In genomic region chr1:52662645-52663313, GRCh38 we compare ENCODE assay signal across 9 cellular contexts. TPM values are rescaled to one million over a fixed set of nuclear protein-coding genes. Genes with fewer than 3 reads are reported as not detected.
DNase-seq lines count a peak whose midpoint lies in the region; ATAC-seq, FAIRE-seq and TF ChIP-seq lines count a peak whose summit lies in the region.
"Had no signal": no experiment of that assay in that cellular context is flagged by ENCODE, and none has a peak within 500 bp of the region (broad histone marks: within the 10 kb centered on the region; RNA-seq: fewer than 3 reads in every experiment).

No MANE protein-coding gene starts in this region.

- DNase-seq in GM23248 (peak; percentile 50), NCI-H2227 treated with DMSO at 0.1 percent for 48 hours (lab: John Stamatoyannopoulos, UW) (peak; percentile 89), epithelial cell of prostate (ENCODE audit: low read depth, low spot score) (peak; percentile 69), pancreas (no peak), Karpas-422 (no peak), NCI-H1105 (lab: John Stamatoyannopoulos, UW) (no peak), SKM-1 treated with dmso at 0.1 percent for 144 hours (lab: John Stamatoyannopoulos, UW; ENCODE audit: unreplicated experiment) (no peak)

- H3K27me3 ChIP-seq in GM23248 (replicated peaks; ENCODE audit: insufficient read depth) (no peaks in the 10 kb centered on the region), pancreas (no peaks in the 10 kb centered on the region), Karpas-422 (ENCODE audit: low read length) (no peaks in the 10 kb centered on the region)
- H3K27me3 ChIP-seq: neutrophil had no signal

- intact Hi-C loops in pancreas (cut with DNase I): no loop called here

- H3K79me2 ChIP-seq in GM23248 (ENCODE audit: insufficient read depth) (no peaks in the 10 kb centered on the region), Karpas-422 (ENCODE audit: low read length) (no peaks in the 10 kb centered on the region)

- H3K9me2 ChIP-seq in GM23248 (ENCODE audit: insufficient read depth): no peaks in the 10 kb centered on the region
- H3K9me2 ChIP-seq in Karpas-422 (replicated peaks; ENCODE audit: insufficient read depth, low read length): no peaks in the 10 kb centered on the region

- no peak for FAIRE-seq in pancreas (lab: Jason Lieb, UNC)

- 33 to 35% methylated on average over 13 of the region's 13 CpGs for WGBS in GM23248 (ENCODE audit: low coverage in 1 of 2, low lambda C conversion rate in 2 of 2, missing lambda C conversion rate in 2 of 2), 2 experiments
- WGBS in pancreas, 2 donors: 33 to 35% methylated on average over 13 of the region's 13 CpGs

- no peaks in the 10 kb centered on the region for H3K36me3 ChIP-seq in GM23248 (ENCODE audit: low read depth)
- no peaks in the 10 kb centered on the region for H3K36me3 ChIP-seq in pancreas
- no peaks in the 10 kb centered on the region for H3K36me3 ChIP-seq in Karpas-422 (ENCODE audit: insufficient read depth, low read length)
- H3K36me3 ChIP-seq: neutrophil had no signal

- H3K9ac ChIP-seq in GM23248 (no peak overlapping the region), Karpas-422 (ENCODE audit: low read length) (no peak overlapping the region)

- H3K4me2 ChIP-seq in GM23248 (ENCODE audit: unreplicated experiment) (no peak overlapping the region), Karpas-422 (ENCODE audit: low read depth, low read length, poor library complexity, severe bottlenecking) (no peak overlapping the region)

- H4K20me1 ChIP-seq in GM23248 (ENCODE audit: insufficient read depth): no peaks in the 10 kb centered on the region
- no peaks in the 10 kb centered on the region for H4K20me1 ChIP-seq in Karpas-422 (ENCODE audit: insufficient read depth, low read depth, low read length)

- H2AFZ ChIP-seq in GM23248: 0 out of 2 replicates have a peak overlapping the region, but pooled peaks have one; percentile 11
- H2AFZ ChIP-seq in Karpas-422 (ENCODE audit: low read length): no peak overlapping the region

- ATAC-seq in pancreas (peak in 3 of 4 donors; percentile 45 to 62 (median 55)), HG02970 (IDR thresholded peaks at IDR 0.05; ENCODE audit: low FRiP score, unreplicated experiment) (no peak)

- no peak overlapping the region for H3K27ac ChIP-seq in GM23248
- H3K27ac ChIP-seq in epithelial cell of prostate: peak overlapping the region; percentile 61
- no peak overlapping the region for H3K27ac ChIP-seq in pancreas
- no peak overlapping the region for H3K27ac ChIP-seq in Karpas-422 (ENCODE audit: low read length)
- H3K27ac ChIP-seq: neutrophil had no signal

- in situ Hi-C loops in GM23248 (cut with MboI): no loop called here

- H3K4me3 ChIP-seq in GM23248: no peak overlapping the region
- no peak overlapping the region for H3K4me3 ChIP-seq in pancreas
- H3K4me3 ChIP-seq in Karpas-422 (ENCODE audit: low read length): no peak overlapping the region

- TF ChIP-seq CTCF in pancreas (IDR thresholded peaks at IDR 0.05): no peak

- H3K4me1 ChIP-seq in GM23248 (ENCODE audit: insufficient read depth) (no peaks in the 10 kb centered on the region), pancreas (no peaks in the 10 kb centered on the region), Karpas-422 (ENCODE audit: low read length) (no peaks in the 10 kb centered on the region)

- H3K9me3 ChIP-seq in GM23248 (ENCODE audit: low read depth): no peaks in the 10 kb centered on the region
- H3K9me3 ChIP-seq in pancreas: no peaks in the 10 kb centered on the region
- H3K9me3 ChIP-seq in Karpas-422 (ENCODE audit: low read length): no peaks in the 10 kb centered on the region
- H3K9me3 ChIP-seq: neutrophil had no signal

- no peaks in the 10 kb centered on the region for H3F3A ChIP-seq in GM23248 (ENCODE audit: insufficient read depth)

RNA-seq across cellular contexts. Expression of gene SHISAL2A, which starts 29.8 kb away (rescaled TPM):
- not detected in 2 replicates for total RNA-seq in GM23248 (2014; rRNA removed; shearing (Covaris generic))
- polyA plus RNA-seq in GM23248 (2016; fragmentation: Nextera tagmentation; extraction: Ambion mirVana): not detected in 2 replicates
- total RNA-seq in pancreas: under 1 TPM in 4 of 6 donors, not detected in 2; 0.28 to 0.66 (median 0.51) TPM
- under 1 TPM in 1 of 2 donors, not detected in 1; 0.19 TPM for polyA plus RNA-seq in pancreas
- total RNA-seq in Karpas-422 (2014; rRNA removed; shearing (Covaris generic); ENCODE audit: low replicate concordance): not detected in 2 replicates

RNA-seq across cellular contexts. Expression of gene COA7, which starts 35.4 kb away (rescaled TPM):
- 5.1 and 6.9 TPM in 2 replicates for total RNA-seq in GM23248 (2014; rRNA removed; shearing (Covaris generic))
- polyA plus RNA-seq in GM23248 (2016; fragmentation: Nextera tagmentation; extraction: Ambion mirVana) (12.1 and 12.9 TPM in 2 replicates), pancreas (1 to 10 TPM; 2.1 to 4.8 TPM)
- 10 to 100 TPM in 3 of 6 donors, 1 to 10 TPM in 3; 7.2 to 18.6 (median 9.4) TPM for total RNA-seq in pancreas
- 10.8 and 11.3 TPM in 2 replicates for total RNA-seq in Karpas-422 (2014; rRNA removed; shearing (Covaris generic); ENCODE audit: low replicate concordance)

Comparison
In these comparisons a context has a peak if more than half of its experiments do, and no peak if none do; other contexts are left out.
1. DNase-seq: peak in GM23248 (single experiment), NCI-H2227 treated with DMSO at 0.1 percent for 48 hours (single experiment) and epithelial cell of prostate (single experiment); none in pancreas (0 of 6), Karpas-422 (single experiment), NCI-H1105 (single experiment) and SKM-1 treated with dmso at 0.1 percent for 144 hours (single experiment).